Comparison of ENCODE assay signal across 8 cellular contexts in genomic region chr9:34124923-34125322, GRCh38. TPM values are rescaled to one million over a fixed set of nuclear protein-coding genes. Genes with fewer than 3 reads are reported as not detected.
DNase-seq lines count a peak whose midpoint lies in the region; ATAC-seq and TF ChIP-seq lines count a peak whose summit lies in the region.

No MANE protein-coding gene starts in this region.

- DNase-seq in CD8-positive, alpha-beta memory T cell, result no peak
- DNase-seq in coronary artery (ENCODE audit: low spot score) (no peak), GDM1 (lab: John Stamatoyannopoulos, UW) (no peak)
- no peak for DNase-seq in activated CD8-positive, alpha-beta memory T cell treated with anti-CD3 and anti-CD28 coated beads, Interleukin-2, amount 50 U/mL, for 4 hours
- DNase-seq in central memory CD4-positive, alpha-beta T cell, result no peak

- H3K4me2 ChIP-seq in Loucy (ENCODE audit: low read depth, low read length, poor library complexity, severe bottlenecking), result peak overlapping the region; percentile 97
- H3K4me2 ChIP-seq in neural cell (ENCODE audit: low read length), result peak overlapping the region; percentile 71

- H3K36me3 Mint-ChIP-seq in CD8-positive, alpha-beta memory T cell, result peaks cover 4 to 46% (median 17%) of the 10 kb centered on the region in 3 donors

- H3K4me3 Mint-ChIP-seq in CD8-positive, alpha-beta memory T cell, result peak overlapping the region; percentile 97 to 99 (median 99)

- peak overlapping the region; percentile 94 for H3K9ac ChIP-seq in Loucy (ENCODE audit: low read depth, low read length, poor library complexity, severe bottlenecking)
- H3K9ac ChIP-seq in neural cell (ENCODE audit: low read length), result peak overlapping the region; percentile 95

- H3K9me2 ChIP-seq in Loucy (replicated peaks; ENCODE audit: low read depth, low read length) (no peaks in the 10 kb centered on the region), neural cell (ENCODE audit: insufficient read depth, low read length) (no peaks in the 10 kb centered on the region)

- H3K27ac Mint-ChIP-seq in CD8-positive, alpha-beta memory T cell, result peak overlapping the region; percentile 90 to 99 (median 99)

- ATAC-seq in HG03039 (IDR thresholded peaks at IDR 0.05; ENCODE audit: unreplicated experiment), result no peak

- no peaks in the 10 kb centered on the region for H3K27me3 Mint-ChIP-seq in CD8-positive, alpha-beta memory T cell

- TF ChIP-seq EP300 in neural cell (conservative IDR thresholded peaks at IDR 0.05; ENCODE audit: poor library complexity, severe bottlenecking), result no peak

- no peak for TF ChIP-seq CTCF in Loucy (conservative IDR thresholded peaks at IDR 0.05; ENCODE audit: low read length)
- no peak for TF ChIP-seq CTCF in coronary artery (IDR thresholded peaks at IDR 0.05)
- no peak for TF ChIP-seq CTCF in neural cell (IDR thresholded peaks at IDR 0.05; ENCODE audit: poor library complexity, severe bottlenecking)

- peaks cover 35% of the 10 kb centered on the region for H3K4me1 ChIP-seq in CD8-positive, alpha-beta memory T cell (ENCODE audit: insufficient read depth, low read length)
- H3K4me1 ChIP-seq in Loucy (ENCODE audit: insufficient read depth, low read length, poor library complexity, severe bottlenecking), result peaks cover 46% of the 10 kb centered on the region

- peak overlapping the region; percentile 90 for H3K27ac ChIP-seq in CD8-positive, alpha-beta memory T cell (ENCODE audit: low read depth, low read length)
- H3K27ac ChIP-seq in coronary artery (no peak overlapping the region), neural cell (ENCODE audit: low read length) (no peak overlapping the region)

- H3K27me3 ChIP-seq in CD8-positive, alpha-beta memory T cell (ENCODE audit: insufficient read depth, low read length, poor library complexity, severe bottlenecking), result no peaks in the 10 kb centered on the region
- no peaks in the 10 kb centered on the region for H3K27me3 ChIP-seq in Loucy (ENCODE audit: insufficient read depth, low read length, poor library complexity, severe bottlenecking)
- no peaks in the 10 kb centered on the region for H3K27me3 ChIP-seq in neural cell (ENCODE audit: insufficient read depth, low read depth, low read length)

- POLR2A ChIA-PET in CD8-positive, alpha-beta memory T cell (lab: Charles Lee), result no interaction called here

- H3K4me1 Mint-ChIP-seq in CD8-positive, alpha-beta memory T cell, result peaks cover 53 to 66% (median 55%) of the 10 kb centered on the region in 3 donors

- H3K79me2 ChIP-seq in Loucy (ENCODE audit: insufficient read depth, low read length) (peaks cover 65% of the 10 kb centered on the region), neural cell (replicated peaks; ENCODE audit: insufficient read depth, low read length) (peaks cover 44% of the 10 kb centered on the region)

- peak overlapping the region; percentile 97 for H3K4me3 ChIP-seq in CD8-positive, alpha-beta memory T cell (ENCODE audit: low read length)
- H3K4me3 ChIP-seq in Loucy (ENCODE audit: low read length, poor library complexity, severe bottlenecking) (peak overlapping the region; percentile 94), coronary artery (peak overlapping the region; percentile 86), neural cell (ENCODE audit: low read length) (peak overlapping the region; percentile 85)

- CTCF ChIA-PET in CD8-positive, alpha-beta memory T cell (lab: Charles Lee), result no interaction called here

- TF ChIP-seq RAD21 in neural cell (conservative IDR thresholded peaks at IDR 0.05), result no peak

- H4K20me1 ChIP-seq in Loucy (ENCODE audit: insufficient read depth, low read length, poor library complexity, severe bottlenecking) (peaks cover 59% of the 10 kb centered on the region), neural cell (ENCODE audit: insufficient read depth) (no peaks in the 10 kb centered on the region)

- H3K36me3 ChIP-seq in CD8-positive, alpha-beta memory T cell (ENCODE audit: insufficient read depth, low read length), result no peaks in the 10 kb centered on the region
- peaks cover 8% of the 10 kb centered on the region; the same call in 1 of the 2 replicates for H3K36me3 ChIP-seq in Loucy (ENCODE audit: insufficient read depth, low read length)
- peaks cover 4% of the 10 kb centered on the region for H3K36me3 ChIP-seq in neural cell (ENCODE audit: insufficient read depth, low read length)

- H2AFZ ChIP-seq in Loucy (ENCODE audit: low read length), result no peak overlapping the region
- H2AFZ ChIP-seq in neural cell (ENCODE audit: low read depth, low read length), result no peak overlapping the region

- H3F3A ChIP-seq in Loucy (ENCODE audit: low read depth) (peaks cover 8% of the 10 kb centered on the region; the same call in 1 of the 2 replicates), neural cell (ENCODE audit: insufficient read depth, low read length, poor library complexity, severe bottlenecking) (no peaks in the 10 kb centered on the region)

- H3K9me3 Mint-ChIP-seq in CD8-positive, alpha-beta memory T cell, result no peaks in the 10 kb centered on the region

- no peaks in the 10 kb centered on the region for H3K9me3 ChIP-seq in CD8-positive, alpha-beta memory T cell (ENCODE audit: low read length)
- no peaks in the 10 kb centered on the region for H3K9me3 ChIP-seq in Loucy (ENCODE audit: insufficient read depth, low read depth, low read length)
- H3K9me3 ChIP-seq in neural cell (ENCODE audit: low read length), result no peaks in the 10 kb centered on the region

TF ChIP-seq in neural cell, 6 proteins besides CTCF, POLR2A, EP300 and RAD21:
- TF ChIP-seq POLR2AphosphoS5 (IDR thresholded peaks at IDR 0.05) (no peak), MXI1 (conservative IDR thresholded peaks at IDR 0.05; ENCODE audit: poor library complexity, severe bottlenecking) (no peak), TAF1 (IDR thresholded peaks at IDR 0.05; ENCODE audit: low read depth) (no peak), SMC3 (conservative IDR thresholded peaks at IDR 0.05; ENCODE audit: poor library complexity) (no peak), REST (IDR thresholded peaks at IDR 0.05; ENCODE audit: borderline replicate concordance) (no peak), EZH2 (IDR thresholded peaks at IDR 0.05; ENCODE audit: borderline replicate concordance, insufficient read depth, low read length, poor library complexity, severe bottlenecking) (no peak)

RNA-seq across cellular contexts. Expression of gene DCAF12, which starts 1.6 kb away (rescaled TPM):
- total RNA-seq in CD8-positive, alpha-beta memory T cell, result 10 to 100 TPM; 43.0 to 49.2 TPM
- 18.4 TPM for polyA plus RNA-seq in CD8-positive, alpha-beta memory T cell
- polyA plus RNA-seq in neural cell, result 37.5 and 37.7 TPM in 2 replicates
- polyA minus RNA-seq in neural cell, result 31.9 and 37.4 TPM in 2 replicates

RNA-seq across cellular contexts. Expression of gene UBAP1, which starts 53.9 kb away (rescaled TPM):
- 10 to 100 TPM; 39.0 to 39.7 TPM for total RNA-seq in CD8-positive, alpha-beta memory T cell
- 50.2 TPM for polyA plus RNA-seq in CD8-positive, alpha-beta memory T cell
- 33.2 and 35.1 TPM in 2 replicates for polyA plus RNA-seq in neural cell
- 40.9 and 43.8 TPM in 2 replicates for polyA minus RNA-seq in neural cell
